Comparison of ENCODE assay signal across 1 cellular context in genomic region chr11:10800292-10800691, GRCh38.
TF ChIP-seq lines count a peak whose summit lies in the region.

No MANE protein-coding gene starts in this region.

TF ChIP-seq in IMR-90, 13 proteins besides CTCF, POLR2A, EP300 and RAD21:
- TF ChIP-seq MAFK (IDR thresholded peaks at IDR 0.05; ENCODE audit: low read depth, low read length) (no peak), USF2 (IDR thresholded peaks at IDR 0.05; ENCODE audit: low read depth, low read length) (no peak), SMC3 (IDR thresholded peaks at IDR 0.05; ENCODE audit: low read depth, low read length) (no peak), FOS (IDR thresholded peaks at IDR 0.05; ENCODE audit: low read depth, low read length) (no peak), CHD1 (IDR thresholded peaks at IDR 0.05; ENCODE audit: low read depth, low read length) (no peak), BHLHE40 (IDR thresholded peaks at IDR 0.05; ENCODE audit: low read depth, low read length) (no peak), NFE2L2 (IDR thresholded peaks at IDR 0.05; ENCODE audit: low read depth, low read length) (no peak), RFX5 (IDR thresholded peaks at IDR 0.05; ENCODE audit: low read depth, low read length) (no peak), MXI1 (IDR thresholded peaks at IDR 0.05; ENCODE audit: borderline replicate concordance, low read depth, low read length) (no peak), ELK1 (IDR thresholded peaks at IDR 0.05; ENCODE audit: borderline replicate concordance, low read depth, low read length) (no peak), RCOR1 (IDR thresholded peaks at IDR 0.05; ENCODE audit: insufficient replicate concordance, low read length) (no peak), MAZ (IDR thresholded peaks at IDR 0.05; ENCODE audit: borderline replicate concordance, low read depth, low read length) (no peak), CEBPB (IDR thresholded peaks at IDR 0.05; ENCODE audit: low read depth, low read length) (no peak)
TF ChIP-seq in IMR-90: peak in this region for 0.
